ENCODE assay signal across 8 cellular contexts in genomic region chr17:57256708-57257112, GRCh38. TPM values are rescaled to one million over a fixed set of nuclear protein-coding genes. Genes with fewer than 3 reads are reported as not detected.
A peak's percentile ranks its signal among the peaks of the same experiment; 100 is the strongest.
DNase-seq lines count a peak whose midpoint lies in the region; TF ChIP-seq lines count a peak whose summit lies in the region.

No MANE protein-coding gene starts in this region.

- peaks cover 0 to 2% (median 0%) of the 10 kb centered on the region in 4 donors for H3K36me3 ChIP-seq in esophagus muscularis mucosa
- H3K36me3 ChIP-seq in neural cell (ENCODE audit: insufficient read depth, low read length), result no peaks in the 10 kb centered on the region

- TF ChIP-seq EP300 in esophagus muscularis mucosa (IDR thresholded peaks at IDR 0.05) (no peak), neural cell (conservative IDR thresholded peaks at IDR 0.05; ENCODE audit: poor library complexity, severe bottlenecking) (no peak)

- H3K9ac ChIP-seq in neural cell (ENCODE audit: low read length), result peak overlapping the region; percentile 74

- no peaks in the 10 kb centered on the region for H3K9me3 ChIP-seq in esophagus muscularis mucosa
- H3K9me3 ChIP-seq in neural cell (ENCODE audit: low read length), result no peaks in the 10 kb centered on the region

- H3K4me2 ChIP-seq in neural cell (ENCODE audit: low read length), result peak overlapping the region; percentile 62

- intact Hi-C loops in esophagus muscularis mucosa (cut with DNase I), result no loop called here

- no peaks in the 10 kb centered on the region for H3K9me2 ChIP-seq in neural cell (ENCODE audit: insufficient read depth, low read length)

- DNase-seq in activated T-cell treated with anti-CD3 and anti-CD28 coated beads for 1 hour (ENCODE audit: low read depth) (peak; percentile 33), M059J (ENCODE audit: low read depth) (peak; percentile 29), esophagus muscularis mucosa (ENCODE audit: extremely low spot score) (no peak), NCI-H1930 (lab: John Stamatoyannopoulos, UW) (no peak), KBM-7 (no peak)
- DNase-seq in activated T-cell treated with anti-CD3 and anti-CD28 coated beads, Interleukin-2, amount 50 U/mL, for 1 hour, result no peak
- DNase-seq in activated CD8-positive, alpha-beta memory T cell treated with anti-CD3 and anti-CD28 coated beads, Interleukin-2, amount 50 U/mL, for 4 hours, result peak; percentile 47

- in situ Hi-C loops in KBM-7 (cut with MboI; ENCODE audit: low pct_unique_long_range_greater_than_20kb, low sequenced_read_pairs), result no loop called here

- no peaks in the 10 kb centered on the region for H3F3A ChIP-seq in neural cell (ENCODE audit: insufficient read depth, low read length, poor library complexity, severe bottlenecking)

- peaks cover 47% of the 10 kb centered on the region for H3K79me2 ChIP-seq in neural cell (replicated peaks; ENCODE audit: insufficient read depth, low read length)

- H3K27ac ChIP-seq in esophagus muscularis mucosa (replicated peaks in 1 of 4), result peak overlapping the region; percentile 99
- H3K27ac ChIP-seq in neural cell (ENCODE audit: low read length), result peak overlapping the region; percentile 58

- H4K20me1 ChIP-seq in neural cell (ENCODE audit: insufficient read depth), result no peaks in the 10 kb centered on the region

- TF ChIP-seq CTCF in esophagus muscularis mucosa (IDR thresholded peaks at IDR 0.05), result no peak
- TF ChIP-seq CTCF in neural cell (IDR thresholded peaks at IDR 0.05; ENCODE audit: poor library complexity, severe bottlenecking), result no peak

- H3K4me3 ChIP-seq in esophagus muscularis mucosa, result peak overlapping the region; percentile 94 to 97 (median 96)
- H3K4me3 ChIP-seq in neural cell (ENCODE audit: low read length), result peak overlapping the region; percentile 71

- no peaks in the 10 kb centered on the region for H3K27me3 ChIP-seq in esophagus muscularis mucosa
- no peaks in the 10 kb centered on the region for H3K27me3 ChIP-seq in neural cell (ENCODE audit: insufficient read depth, low read depth, low read length)

- H3K4me1 ChIP-seq in esophagus muscularis mucosa, result peaks cover 15 to 28% (median 28%) of the 10 kb centered on the region in 4 donors

- peak overlapping the region; percentile 37 for H2AFZ ChIP-seq in neural cell (ENCODE audit: low read depth, low read length)

- TF ChIP-seq RAD21 in neural cell (conservative IDR thresholded peaks at IDR 0.05), result no peak

- TF ChIP-seq POLR2A in esophagus muscularis mucosa (IDR thresholded peaks at IDR 0.05; ENCODE audit: low read depth), result no peak

- WGBS in esophagus muscularis mucosa, result 0% methylated on average over 11 of the region's 36 CpGs

TF ChIP-seq in neural cell, 6 proteins besides CTCF, POLR2A, EP300 and RAD21:
- TF ChIP-seq REST (IDR thresholded peaks at IDR 0.05; ENCODE audit: borderline replicate concordance) (no peak), POLR2AphosphoS5 (IDR thresholded peaks at IDR 0.05) (peak; percentile 4)

RNA-seq across cellular contexts. Expression of gene MSI2, which starts 0.4 kb away (rescaled TPM):
- total RNA-seq in M059J (2014; rRNA removed; shearing (Covaris generic)), result 16.1 and 28.6 TPM in 2 replicates
- total RNA-seq in esophagus muscularis mucosa, result 10 to 100 TPM; 28.8 to 39.0 (median 29.6) TPM
- polyA plus RNA-seq in neural cell, result 61.4 and 73.2 TPM in 2 replicates
- 153 and 175 TPM in 2 replicates for polyA minus RNA-seq in neural cell

Comparison
In these comparisons a context has a peak if more than half of its experiments do, and no peak if none do; other contexts are left out.
1. DNase-seq: peak in activated T-cell treated with anti-CD3 and anti-CD28 coated beads for 1 hour (single experiment), M059J (single experiment) and activated CD8-positive, alpha-beta memory T cell treated with anti-CD3 and anti-CD28 coated beads, Interleukin-2, amount 50 U/mL, for 4 hours (single experiment); none in activated T-cell treated with anti-CD3 and anti-CD28 coated beads, Interleukin-2, amount 50 U/mL, for 1 hour (single experiment), esophagus muscularis mucosa (single experiment), NCI-H1930 (0 of 2) and KBM-7 (single experiment).